15 cellular contexts compared by ENCODE assay signal in the genomic region with DNA sequence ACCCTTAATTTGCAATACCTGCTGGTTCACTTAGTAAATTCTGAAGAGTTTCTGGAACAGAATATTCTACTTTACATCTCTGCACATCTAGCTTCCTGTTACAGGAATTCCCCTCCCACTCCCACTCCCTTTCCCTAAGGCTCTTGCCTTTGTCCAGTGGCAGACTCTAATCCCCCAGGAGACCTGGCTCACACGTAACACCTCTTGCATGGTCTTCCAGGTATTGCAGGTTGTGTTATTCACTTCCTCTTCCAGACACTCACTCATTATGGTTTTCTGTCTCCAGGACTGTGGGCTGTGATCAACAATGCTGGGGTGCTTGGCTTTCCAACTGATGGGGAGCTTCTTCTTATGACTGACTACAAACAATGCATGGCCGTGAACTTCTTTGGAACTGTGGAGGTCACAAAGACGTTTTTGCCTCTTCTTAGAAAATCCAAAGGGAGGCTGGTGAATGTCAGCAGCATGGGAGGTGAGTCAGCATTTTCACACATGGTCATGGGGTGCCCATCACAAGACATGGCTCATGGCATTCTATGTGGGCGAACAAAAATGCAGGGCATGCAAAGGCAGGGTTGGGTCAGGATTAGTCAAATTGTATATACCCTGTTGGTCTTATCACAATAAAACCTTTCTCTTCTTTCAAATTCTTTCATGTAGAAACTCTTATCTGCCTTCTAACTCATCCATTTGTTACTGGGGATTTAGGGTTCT. TPM values are rescaled to one million over a fixed set of nuclear protein-coding genes. Genes with fewer than 3 reads are reported as not detected.
A peak's percentile ranks its signal among the peaks of the same experiment; 100 is the strongest.
DNase-seq lines count a peak whose midpoint lies in the region; ATAC-seq and TF ChIP-seq lines count a peak whose summit lies in the region.
"Had no signal": no experiment of that assay in that cellular context is flagged by ENCODE, and none has a peak within 500 bp of the region (broad histone marks: within the 10 kb centered on the region; RNA-seq: fewer than 3 reads in every experiment).

No MANE protein-coding gene starts in this region.

- TF ChIP-seq CTCF in WTC11 (IDR thresholded peaks at IDR 0.05) = no peak
- no peak for TF ChIP-seq CTCF in SK-N-SH (IDR thresholded peaks at IDR 0.05)

- no peak overlapping the region for H3K4me3 ChIP-seq in SK-N-SH (ENCODE audit: low read depth in 2 of 2, low read length in 1 of 2)
- H3K4me3 ChIP-seq: uterus had no signal

- H3K36me3 Mint-ChIP-seq in WTC11 = no peaks in the 10 kb centered on the region

- no peaks in the 10 kb centered on the region for H3K36me3 ChIP-seq in SK-N-SH (replicated peaks in 1 of 2; ENCODE audit: control insufficient read depth in 1 of 2, insufficient read depth in 2 of 2, low read length in 1 of 2)
- H3K36me3 ChIP-seq: uterus had no signal

- no peaks in the 10 kb centered on the region for H3K4me1 Mint-ChIP-seq in WTC11
- H3K4me1 Mint-ChIP-seq: naive B cell had no signal

- H3K27ac Mint-ChIP-seq in WTC11 = no peak overlapping the region

- H3K27me3 ChIP-seq in SK-N-SH (ENCODE audit: insufficient read depth) = peaks cover 7% of the 10 kb centered on the region; the same call in 1 of the 2 replicates
- H3K27me3 ChIP-seq: uterus had no signal

- H3F3A ChIP-seq in SK-N-SH (replicated peaks; ENCODE audit: insufficient read depth) = no peaks in the 10 kb centered on the region

- H3K9ac ChIP-seq in SK-N-SH = no peak overlapping the region

- DNase-seq in CD1c-positive myeloid dendritic cell (ENCODE audit: extremely low spot score) = peak; percentile 29
- DNase-seq in NCI-H460 (ENCODE audit: extremely low read depth, low read depth) = peak; percentile 8
- DNase-seq in epithelial cell of prostate (ENCODE audit: low read depth, low spot score) = peak; percentile 92
- DNase-seq in non-pigmented ciliary epithelial cell (ENCODE audit: low read depth) = peak; percentile 64
- no peak for DNase-seq in cerebellar nuclear complex (lab: John Stamatoyannopoulos, UW)
- no peak for DNase-seq in NCI-H1092 (lab: John Stamatoyannopoulos, UW)
- no peak for DNase-seq in WTC11 (ENCODE audit: low spot score)
- DNase-seq in SK-N-SH = no peak
- DNase-seq: amygdala; COR-L47; effector memory CD4-positive, alpha-beta T cell; KBM-7; naive B cell; NCI-H2171 treated with DMSO at 0.1 percent for 48 hours; uterus had no signal

- TF ChIP-seq EP300 in SK-N-SH (IDR thresholded peaks at IDR 0.05; ENCODE audit: borderline replicate concordance in 1 of 2, low read depth in 1 of 2, low read length in 1 of 2) = no peak

- H3K27ac ChIP-seq in epithelial cell of prostate (peak overlapping the region; percentile 100), SK-N-SH (ENCODE audit: low read depth in 2 of 2, low read length in 1 of 2) (no peak overlapping the region)
- H3K27ac ChIP-seq: uterus had no signal

- H3K4me1 ChIP-seq in SK-N-SH (ENCODE audit: control insufficient read depth in 1 of 2, insufficient read depth in 2 of 2, low read depth in 1 of 2, low read length in 1 of 2) = no peaks in the 10 kb centered on the region

- H3K27me3 Mint-ChIP-seq in WTC11 (ENCODE audit: low read depth) = peaks cover 2% of the 10 kb centered on the region; the same call in 1 of the 2 replicates

- no peak for ATAC-seq in WTC11

- H2AFZ ChIP-seq in SK-N-SH (ENCODE audit: low read depth) = no peak overlapping the region

- H3K4me2 ChIP-seq in SK-N-SH = no peak overlapping the region

- peaks cover 10% of the 10 kb centered on the region for H3K9me3 Mint-ChIP-seq in WTC11

- no peaks in the 10 kb centered on the region for H3K79me2 ChIP-seq in SK-N-SH (ENCODE audit: insufficient read depth)

- H3K9me3 ChIP-seq in SK-N-SH = no peaks in the 10 kb centered on the region
- H3K9me3 ChIP-seq: uterus had no signal

- H3K9me2 ChIP-seq in SK-N-SH = no peaks in the 10 kb centered on the region

- WGBS in SK-N-SH (ENCODE audit: low lambda C conversion rate) = 20% methylated on average over 4 of the region's 4 CpGs

- POLR2A ChIA-PET in WTC11 (lab: Charles Lee) = no interaction called here
- POLR2A ChIA-PET in SK-N-SH (lab: Yijun Ruan, JAX) = no interaction called here

- CTCF ChIA-PET in WTC11 (lab: Charles Lee) (no interaction called here), SK-N-SH (lab: Yijun Ruan, JAX) (no interaction called here)

- no peak overlapping the region for H3K4me3 Mint-ChIP-seq in WTC11
- H3K4me3 Mint-ChIP-seq: naive B cell had no signal

- no peak for TF ChIP-seq RAD21 in SK-N-SH (IDR thresholded peaks at IDR 0.05; ENCODE audit: low read length)

- H4K20me1 ChIP-seq in SK-N-SH (ENCODE audit: insufficient read depth) = no peaks in the 10 kb centered on the region

TF ChIP-seq in WTC11, 78 proteins besides CTCF, POLR2A, EP300 and RAD21 (continues in another document):
- TF ChIP-seq, protein P1, sequence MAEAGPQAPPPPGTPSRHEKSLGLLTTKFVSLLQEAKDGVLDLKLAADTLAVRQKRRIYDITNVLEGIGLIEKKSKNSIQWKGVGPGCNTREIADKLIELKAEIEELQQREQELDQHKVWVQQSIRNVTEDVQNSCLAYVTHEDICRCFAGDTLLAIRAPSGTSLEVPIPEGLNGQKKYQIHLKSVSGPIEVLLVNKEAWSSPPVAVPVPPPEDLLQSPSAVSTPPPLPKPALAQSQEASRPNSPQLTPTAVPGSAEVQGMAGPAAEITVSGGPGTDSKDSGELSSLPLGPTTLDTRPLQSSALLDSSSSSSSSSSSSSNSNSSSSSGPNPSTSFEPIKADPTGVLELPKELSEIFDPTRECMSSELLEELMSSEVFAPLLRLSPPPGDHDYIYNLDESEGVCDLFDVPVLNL (CRISPR knock-in tag; IDR thresholded peaks at IDR 0.05; ENCODE audit: borderline replicate concordance, low read depth) = no peak
- TF ChIP-seq OVOL2 (CRISPR knock-in tag; IDR thresholded peaks at IDR 0.05; ENCODE audit: borderline replicate concordance) (no peak), CBFB (CRISPR knock-in tag; IDR thresholded peaks at IDR 0.05; ENCODE audit: low read depth) (no peak), FOXJ3 (CRISPR knock-in tag; IDR thresholded peaks at IDR 0.05; ENCODE audit: borderline replicate concordance) (no peak), TP53 (CRISPR knock-in tag; IDR thresholded peaks at IDR 0.05) (no peak), TEAD4 (CRISPR knock-in tag; IDR thresholded peaks at IDR 0.05) (no peak)
- TF ChIP-seq, protein P2, sequence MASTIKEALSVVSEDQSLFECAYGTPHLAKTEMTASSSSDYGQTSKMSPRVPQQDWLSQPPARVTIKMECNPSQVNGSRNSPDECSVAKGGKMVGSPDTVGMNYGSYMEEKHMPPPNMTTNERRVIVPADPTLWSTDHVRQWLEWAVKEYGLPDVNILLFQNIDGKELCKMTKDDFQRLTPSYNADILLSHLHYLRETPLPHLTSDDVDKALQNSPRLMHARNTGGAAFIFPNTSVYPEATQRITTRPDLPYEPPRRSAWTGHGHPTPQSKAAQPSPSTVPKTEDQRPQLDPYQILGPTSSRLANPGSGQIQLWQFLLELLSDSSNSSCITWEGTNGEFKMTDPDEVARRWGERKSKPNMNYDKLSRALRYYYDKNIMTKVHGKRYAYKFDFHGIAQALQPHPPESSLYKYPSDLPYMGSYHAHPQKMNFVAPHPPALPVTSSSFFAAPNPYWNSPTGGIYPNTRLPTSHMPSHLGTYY (CRISPR knock-in tag; IDR thresholded peaks at IDR 0.05) = no peak

TF ChIP-seq in SK-N-SH, 30 proteins besides CTCF, POLR2A, EP300 and RAD21 (continues in another document):
- TF ChIP-seq FOXM1 (IDR thresholded peaks at IDR 0.05; ENCODE audit: low read depth) = no peak
- TF ChIP-seq RXRA (IDR thresholded peaks at IDR 0.05; ENCODE audit: borderline replicate concordance, low read depth) = no peak
- TF ChIP-seq GATA2 (CRISPR knock-in tag; IDR thresholded peaks at IDR 0.05) = no peak
- no peak for TF ChIP-seq JUND (IDR thresholded peaks at IDR 0.05)
- TF ChIP-seq YY1 (IDR thresholded peaks at IDR 0.05; ENCODE audit: low read depth) = no peak
- TF ChIP-seq FOSL2 (IDR thresholded peaks at IDR 0.05; ENCODE audit: borderline replicate concordance, low read depth) = no peak
- TF ChIP-seq TEAD4 (IDR thresholded peaks at IDR 0.05; ENCODE audit: borderline replicate concordance, insufficient read depth) = no peak
- TF ChIP-seq SMC3 (IDR thresholded peaks at IDR 0.05; ENCODE audit: low read depth, low read length) = no peak
- TF ChIP-seq NRF1 (IDR thresholded peaks at IDR 0.05; ENCODE audit: low read depth, low read length) = no peak
- no peak for TF ChIP-seq TAF1 (IDR thresholded peaks at IDR 0.05; ENCODE audit: borderline replicate concordance, low read depth, low read length)
- TF ChIP-seq CHD2 (IDR thresholded peaks at IDR 0.05; ENCODE audit: low read length, partially characterized antibody) = no peak
- TF ChIP-seq ELF1 (IDR thresholded peaks at IDR 0.05) = no peak

RNA-seq across cellular contexts. Expression of a gene that starts 35.8 kb away (rescaled TPM):
- not detected in 2 replicates for total RNA-seq in NCI-H460 (2014; rRNA removed; shearing (Covaris generic))
- not detected in 2 replicates for polyA plus RNA-seq in NCI-H460 (2014; cell fraction: nucleus; rRNA removed)
- 0.16 to 0.55 TPM (median 0.23 TPM) in 3 replicates for total RNA-seq in WTC11 (2021)
- polyA plus RNA-seq in SK-N-SH (2012; rRNA removed) = not detected in 2 replicates
- 0.03 and 0.05 TPM in 2 replicates for polyA plus RNA-seq in SK-N-SH (2012; cell fraction: cytosol; rRNA removed)
- 0.04 TPM in 1 of 2 replicates, not detected in the other for polyA plus RNA-seq in SK-N-SH (2012; cell fraction: nucleus; rRNA removed)

RNA-seq across cellular contexts. Expression of a gene that starts 59.5 kb away (rescaled TPM):
- not detected in 2 replicates for total RNA-seq in NCI-H460 (2014; rRNA removed; shearing (Covaris generic))
- polyA plus RNA-seq in NCI-H460 (2014; cell fraction: nucleus; rRNA removed) = not detected in 2 replicates
- 0.05 to 0.07 TPM (median 0.05 TPM) in 3 replicates for total RNA-seq in WTC11 (2021)
- polyA plus RNA-seq in SK-N-SH (2012; rRNA removed) = not detected in 2 replicates
- not detected in 2 replicates for polyA plus RNA-seq in SK-N-SH (2012; cell fraction: cytosol; rRNA removed)
- not detected in 2 replicates for polyA plus RNA-seq in SK-N-SH (2012; cell fraction: nucleus; rRNA removed)

Comparison
In these comparisons a context has a peak if more than half of its experiments do, and no peak if none do; other contexts are left out.
1. DNase-seq: peak in CD1c-positive myeloid dendritic cell (single experiment), NCI-H460 (single experiment), epithelial cell of prostate (single experiment) and non-pigmented ciliary epithelial cell (single experiment); none in cerebellar nuclear complex (0 of 2), NCI-H1092 (single experiment), WTC11 (single experiment) and SK-N-SH (single experiment).